ENCODE assay signal across 8 cellular contexts in the genomic region with DNA sequence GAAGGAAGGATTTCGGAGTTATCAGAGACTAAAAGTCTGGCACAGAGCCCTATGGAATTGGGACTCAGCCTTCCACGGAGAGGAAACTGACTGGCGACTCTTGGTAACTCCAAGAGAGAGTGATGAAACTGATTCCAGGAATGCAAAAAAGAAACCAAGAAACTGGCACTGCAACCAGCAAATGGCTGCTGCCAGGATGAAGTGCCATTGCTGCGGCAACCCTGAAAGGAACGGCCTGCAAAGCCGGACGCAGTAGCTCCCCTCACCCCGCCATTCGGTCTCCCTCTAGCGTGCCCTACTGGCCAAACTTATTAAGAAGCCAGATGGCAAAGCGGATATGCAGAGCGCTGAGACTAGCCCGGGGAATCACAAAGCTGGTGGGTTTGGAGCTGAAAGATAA.
DNase-seq lines count a peak whose midpoint lies in the region; ATAC-seq and TF ChIP-seq lines count a peak whose summit lies in the region.

No MANE protein-coding gene starts in this region.

- H3K36me3 ChIP-seq in neural progenitor cell: no peaks in the 10 kb centered on the region

- CTCF ChIA-PET in WTC11 (lab: Charles Lee): interaction anchor here (0.6 to 1.7 kb wide), 38 partner anchors 9 to 501 kb away, joined by 3 to 19 read pairs (median 4); no protein-coding TSS in a partner anchor

- peaks cover 13% of the 10 kb centered on the region for H3K4me1 Mint-ChIP-seq in WTC11
- peaks cover 3% of the 10 kb centered on the region for H3K4me1 Mint-ChIP-seq in neural progenitor cell

- H3K4me3 Mint-ChIP-seq in WTC11 (peak overlapping the region; percentile 23), neural progenitor cell (no peak overlapping the region)

- peak; percentile 66 for TF ChIP-seq CTCF in WTC11 (IDR thresholded peaks at IDR 0.05)
- TF ChIP-seq CTCF in neural progenitor cell (IDR thresholded peaks at IDR 0.05): peak; percentile 78

- no peaks in the 10 kb centered on the region for H3K27me3 Mint-ChIP-seq in WTC11 (ENCODE audit: low read depth)
- H3K27me3 Mint-ChIP-seq in neural progenitor cell (ENCODE audit: insufficient read depth, low read depth): no peaks in the 10 kb centered on the region

- POLR2A ChIA-PET in WTC11 (lab: Charles Lee): interaction anchor here (0.6 kb wide), 1 partner anchor 28 kb away, joined by 3 read pairs; no protein-coding TSS in a partner anchor

- H3K9me3 ChIP-seq in neural progenitor cell (ENCODE audit: low read depth): no peaks in the 10 kb centered on the region

- no peak overlapping the region for H3K9ac ChIP-seq in neural progenitor cell

- H3K27ac Mint-ChIP-seq in WTC11 (no peak overlapping the region), neural progenitor cell (no peak overlapping the region)

- H3K4me1 ChIP-seq in neural progenitor cell: no peaks in the 10 kb centered on the region

- H2AFZ ChIP-seq in neural progenitor cell (replicated peaks): peak overlapping the region; percentile 75

- ATAC-seq in GM19438 (IDR thresholded peaks at IDR 0.05; ENCODE audit: low read depth, unreplicated experiment): peak; percentile 50
- ATAC-seq in HG03457 (IDR thresholded peaks at IDR 0.05; ENCODE audit: unreplicated experiment): peak; percentile 88
- ATAC-seq in WTC11: peak; percentile 100

- H3K79me2 ChIP-seq in neural progenitor cell (ENCODE audit: low read depth): no peaks in the 10 kb centered on the region

- H3K9me3 Mint-ChIP-seq in WTC11 (peaks cover 2% of the 10 kb centered on the region; the same call in 1 of the 2 replicates), neural progenitor cell (no peaks in the 10 kb centered on the region)

- H3K4me2 ChIP-seq in neural progenitor cell: peak overlapping the region; percentile 29

- H3K4me3 ChIP-seq in neural progenitor cell: no peak overlapping the region

- H3F3A ChIP-seq in neural progenitor cell (ENCODE audit: low read depth): no peaks in the 10 kb centered on the region

- no peak overlapping the region for H3K27ac ChIP-seq in neural progenitor cell

- no peaks in the 10 kb centered on the region for H4K20me1 ChIP-seq in neural progenitor cell (ENCODE audit: low read depth)

- H3K36me3 Mint-ChIP-seq in WTC11: no peaks in the 10 kb centered on the region
- H3K36me3 Mint-ChIP-seq in neural progenitor cell: no peaks in the 10 kb centered on the region

- DNase-seq in DMS114 treated with DMSO at 0.1 percent for 48 hours (lab: John Stamatoyannopoulos, UW; ENCODE audit: unreplicated experiment) (peak; percentile 32), WTC11 (ENCODE audit: low spot score) (peak; percentile 83), germinal center (ENCODE audit: low spot score) (peak; percentile 40), neural progenitor cell (ENCODE audit: low spot score) (peak; percentile 92), GF-D8 (lab: John Stamatoyannopoulos, UW) (no peak), NCI-H2107 (lab: John Stamatoyannopoulos, UW) (no peak)

- no peaks in the 10 kb centered on the region for H3K27me3 ChIP-seq in neural progenitor cell

TF ChIP-seq in WTC11, 78 proteins besides CTCF, POLR2A, EP300 and RAD21:
- TF ChIP-seq NFATC4 (CRISPR knock-in tag; IDR thresholded peaks at IDR 0.05) (no peak), ETV6 (CRISPR knock-in tag; IDR thresholded peaks at IDR 0.05) (0 out of 2 replicates have a peak, but pooled peaks have one; percentile 30), GABPB1 (CRISPR knock-in tag; IDR thresholded peaks at IDR 0.05) (no peak), ZNF396 (CRISPR knock-in tag; IDR thresholded peaks at IDR 0.05; ENCODE audit: borderline replicate concordance) (no peak)
- TF ChIP-seq, protein P1, sequence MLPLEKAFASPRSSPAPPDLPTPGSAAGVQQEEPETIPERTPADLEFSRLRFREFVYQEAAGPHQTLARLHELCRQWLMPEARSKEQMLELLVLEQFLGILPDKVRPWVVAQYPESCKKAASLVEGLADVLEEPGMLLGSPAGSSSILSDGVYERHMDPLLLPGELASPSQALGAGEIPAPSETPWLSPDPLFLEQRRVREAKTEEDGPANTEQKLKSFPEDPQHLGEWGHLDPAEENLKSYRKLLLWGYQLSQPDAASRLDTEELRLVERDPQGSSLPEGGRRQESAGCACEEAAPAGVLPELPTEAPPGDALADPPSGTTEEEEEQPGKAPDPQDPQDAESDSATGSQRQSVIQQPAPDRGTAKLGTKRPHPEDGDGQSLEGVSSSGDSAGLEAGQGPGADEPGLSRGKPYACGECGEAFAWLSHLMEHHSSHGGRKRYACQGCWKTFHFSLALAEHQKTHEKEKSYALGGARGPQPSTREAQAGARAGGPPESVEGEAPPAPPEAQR (CRISPR knock-in tag; IDR thresholded peaks at IDR 0.05): 0 out of 2 replicates have a peak, but pooled peaks have one; percentile 63
- TF ChIP-seq, protein P2, sequence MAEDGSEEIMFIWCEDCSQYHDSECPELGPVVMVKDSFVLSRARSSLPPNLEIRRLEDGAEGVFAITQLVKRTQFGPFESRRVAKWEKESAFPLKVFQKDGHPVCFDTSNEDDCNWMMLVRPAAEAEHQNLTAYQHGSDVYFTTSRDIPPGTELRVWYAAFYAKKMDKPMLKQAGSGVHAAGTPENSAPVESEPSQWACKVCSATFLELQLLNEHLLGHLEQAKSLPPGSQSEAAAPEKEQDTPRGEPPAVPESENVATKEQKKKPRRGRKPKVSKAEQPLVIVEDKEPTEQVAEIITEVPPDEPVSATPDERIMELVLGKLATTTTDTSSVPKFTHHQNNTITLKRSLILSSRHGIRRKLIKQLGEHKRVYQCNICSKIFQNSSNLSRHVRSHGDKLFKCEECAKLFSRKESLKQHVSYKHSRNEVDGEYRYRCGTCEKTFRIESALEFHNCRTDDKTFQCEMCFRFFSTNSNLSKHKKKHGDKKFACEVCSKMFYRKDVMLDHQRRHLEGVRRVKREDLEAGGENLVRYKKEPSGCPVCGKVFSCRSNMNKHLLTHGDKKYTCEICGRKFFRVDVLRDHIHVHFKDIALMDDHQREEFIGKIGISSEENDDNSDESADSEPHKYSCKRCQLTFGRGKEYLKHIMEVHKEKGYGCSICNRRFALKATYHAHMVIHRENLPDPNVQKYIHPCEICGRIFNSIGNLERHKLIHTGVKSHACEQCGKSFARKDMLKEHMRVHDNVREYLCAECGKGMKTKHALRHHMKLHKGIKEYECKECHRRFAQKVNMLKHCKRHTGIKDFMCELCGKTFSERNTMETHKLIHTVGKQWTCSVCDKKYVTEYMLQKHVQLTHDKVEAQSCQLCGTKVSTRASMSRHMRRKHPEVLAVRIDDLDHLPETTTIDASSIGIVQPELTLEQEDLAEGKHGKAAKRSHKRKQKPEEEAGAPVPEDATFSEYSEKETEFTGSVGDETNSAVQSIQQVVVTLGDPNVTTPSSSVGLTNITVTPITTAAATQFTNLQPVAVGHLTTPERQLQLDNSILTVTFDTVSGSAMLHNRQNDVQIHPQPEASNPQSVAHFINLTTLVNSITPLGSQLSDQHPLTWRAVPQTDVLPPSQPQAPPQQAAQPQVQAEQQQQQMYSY (CRISPR knock-in tag; IDR thresholded peaks at IDR 0.05): no peak

Comparison
In these comparisons a context has a peak if more than half of its experiments do, and no peak if none do; other contexts are left out.
1. DNase-seq: peak in DMS114 treated with DMSO at 0.1 percent for 48 hours (single experiment), WTC11 (single experiment), germinal center (single experiment) and neural progenitor cell (single experiment); none in GF-D8 (single experiment) and NCI-H2107 (single experiment).
2. ATAC-seq: peak in every context shown above with its lines; median percentile 100 in WTC11; 88 in HG03457; 50 in GM19438.